Comparison of ENCODE assay signal across 10 cellular contexts in the genomic region with DNA sequence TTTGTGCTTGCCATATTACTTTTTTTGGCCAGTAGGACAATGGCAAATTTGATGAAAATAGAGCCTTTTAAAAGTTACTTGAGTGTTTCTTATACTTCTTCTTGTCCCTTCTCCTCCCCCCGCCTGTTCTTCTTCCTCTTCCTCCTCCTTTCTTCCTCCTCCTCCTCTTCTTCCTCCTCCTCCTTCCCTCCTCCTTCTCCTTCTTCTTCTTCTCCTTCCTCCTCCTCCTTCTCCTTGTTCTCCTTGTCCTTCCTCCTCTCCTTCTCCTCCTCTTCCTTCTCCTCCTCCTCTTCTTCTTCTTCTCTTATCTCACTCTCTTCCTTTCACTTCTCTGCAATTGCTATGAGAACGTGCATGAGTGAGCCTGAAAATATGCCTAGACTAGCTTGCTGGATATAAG.
"Had no signal": no experiment of that assay in that cellular context is flagged by ENCODE, and none has a peak within 500 bp of the region (broad histone marks: within the 10 kb centered on the region; RNA-seq: fewer than 3 reads in every experiment).

No MANE protein-coding gene starts in this region.

- H3K9ac ChIP-seq: KMS-11 had no signal

- H3K9me3 Mint-ChIP-seq: GM23338, H9, HFFc6 had no signal

- H2AFZ ChIP-seq: GM23338 had no signal

- H3K4me2 ChIP-seq: GM23338, KMS-11 had no signal

- FAIRE-seq: H1, H54 had no signal

- DNase-seq: H9, HCEC 1CT, HFFc6, IMR-90, KBM-7 had no signal

- ATAC-seq: GM23338 had no signal

- H3K4me3 Mint-ChIP-seq: GM23338, H9, HFFc6 had no signal

- H3K27ac ChIP-seq: HL-60, KMS-11 had no signal

- H3K27ac Mint-ChIP-seq: GM23338, H9, HFFc6 had no signal

- H3K4me1 Mint-ChIP-seq: GM23338, H9 had no signal

- H3K4me3 ChIP-seq: GM23338 had no signal
